10 cellular contexts compared by ENCODE assay signal in genomic region chr1:185636848-185637247, GRCh38.
DNase-seq lines count a peak whose midpoint lies in the region; ATAC-seq and TF ChIP-seq lines count a peak whose summit lies in the region.
"Had no signal": no experiment of that assay in that cellular context is flagged by ENCODE, and none has a peak within 500 bp of the region (broad histone marks: within the 10 kb centered on the region; RNA-seq: fewer than 3 reads in every experiment).

No MANE protein-coding gene starts in this region.

- no peak for TF ChIP-seq CTCF in RWPE1 (conservative IDR thresholded peaks at IDR 0.05; ENCODE audit: low read depth)
- no peak for TF ChIP-seq CTCF in mucosa of descending colon (IDR thresholded peaks at IDR 0.05)

- no peaks in the 10 kb centered on the region for H3K4me1 ChIP-seq in mucosa of descending colon (ENCODE audit: low read depth)
- H3K4me1 ChIP-seq: BLaER1, SJSA1 had no signal

- no peak overlapping the region for H3K27ac ChIP-seq in RWPE1
- no peak overlapping the region for H3K27ac ChIP-seq in substantia nigra (ENCODE audit: low read depth, low read length, poor library complexity, severe bottlenecking)
- H3K27ac ChIP-seq: BLaER1, SJSA1 had no signal

- no peak overlapping the region for H3K4me3 ChIP-seq in mucosa of descending colon
- H3K4me3 ChIP-seq: BLaER1, SJSA1 had no signal

- intact Hi-C loops in mucosa of descending colon (cut with DNase I, micrococcal nuclease), result no loop called here

- CTCF ChIA-PET in RWPE1 (lab: Yijun Ruan, JAX), result no interaction called here

- POLR2A ChIA-PET in RWPE1 (lab: Yijun Ruan, JAX; ENCODE audit: low non-redundant PET), result no interaction called here

- DNase-seq in stimulated activated CD4-positive, alpha-beta T cell treated with anti-CD3 and anti-CD28 coated beads, Interleukin-15, amount 100 ng/mL, for 24 hours, result peak; percentile 31
- DNase-seq in stimulated activated CD4-positive, alpha-beta T cell treated with anti-CD3 and anti-CD28 coated beads, Interleukin-12 subunit alpha, Interleukin-12 subunit beta, amount 100 ng/mL, for 4 hours, result no peak
- peak; percentile 19 for DNase-seq in RWPE1 (ENCODE audit: low spot score)
- DNase-seq in mucosa of descending colon, result no peak
- no peak for DNase-seq in NCI-H2107 treated with DMSO at 0.1 percent for 48 hours (lab: John Stamatoyannopoulos, UW; ENCODE audit: unreplicated experiment)
- DNase-seq in substantia nigra (lab: John Stamatoyannopoulos, UW), result no peak
- no peak for DNase-seq in NCI-H187 (lab: John Stamatoyannopoulos, UW)

- peak; percentile 99 for ATAC-seq in HG02938 (IDR thresholded peaks at IDR 0.05; ENCODE audit: unreplicated experiment)
- ATAC-seq in mucosa of descending colon, result no peak

- H3K36me3 ChIP-seq in mucosa of descending colon (ENCODE audit: low read depth), result no peaks in the 10 kb centered on the region
- H3K36me3 ChIP-seq: BLaER1, SJSA1 had no signal

- H3K9me3 ChIP-seq in mucosa of descending colon, result no peaks in the 10 kb centered on the region
- H3K9me3 ChIP-seq: SJSA1 had no signal

Comparison
In these comparisons a context has a peak if more than half of its experiments do, and no peak if none do; other contexts are left out.
1. DNase-seq: peak in stimulated activated CD4-positive, alpha-beta T cell treated with anti-CD3 and anti-CD28 coated beads, Interleukin-15, amount 100 ng/mL, for 24 hours (single experiment) and RWPE1 (single experiment); none in stimulated activated CD4-positive, alpha-beta T cell treated with anti-CD3 and anti-CD28 coated beads, Interleukin-12 subunit alpha, Interleukin-12 subunit beta, amount 100 ng/mL, for 4 hours (single experiment), mucosa of descending colon (0 of 3), NCI-H2107 treated with DMSO at 0.1 percent for 48 hours (single experiment), substantia nigra (0 of 49) and NCI-H187 (0 of 2).